ENCODE assay signal across 10 cellular contexts in the genomic region with DNA sequence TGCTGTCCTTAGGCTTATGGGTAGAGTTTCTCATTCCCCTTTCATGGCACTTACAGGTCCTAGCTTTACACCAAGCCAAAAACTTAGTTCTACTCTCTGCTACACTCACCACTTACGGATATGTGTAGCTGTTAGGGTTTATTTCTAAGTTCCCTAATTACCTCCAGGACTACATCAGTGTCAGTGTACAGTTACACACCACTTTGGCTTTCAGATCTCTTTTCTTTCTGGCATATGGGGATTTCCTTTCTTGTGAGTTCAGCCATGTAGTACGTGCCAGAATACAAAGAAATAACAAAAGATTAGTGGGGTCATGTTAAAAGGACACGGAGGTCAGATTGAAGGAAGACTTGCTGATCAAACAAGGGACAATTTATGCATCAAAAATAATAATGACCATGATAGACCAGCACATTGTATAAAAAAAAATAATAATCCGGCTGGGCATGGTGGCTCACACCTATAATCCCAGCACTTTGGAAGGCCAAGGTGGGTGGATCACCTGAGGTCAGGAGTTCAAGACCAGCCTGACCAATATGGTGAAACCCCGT. TPM values are rescaled to one million over a fixed set of nuclear protein-coding genes. Genes with fewer than 3 reads are reported as not detected.
DNase-seq lines count a peak whose midpoint lies in the region; ATAC-seq, FAIRE-seq and TF ChIP-seq lines count a peak whose summit lies in the region.
"Had no signal": no experiment of that assay in that cellular context is flagged by ENCODE, and none has a peak within 500 bp of the region (broad histone marks: within the 10 kb centered on the region; RNA-seq: fewer than 3 reads in every experiment).

No MANE protein-coding gene starts in this region.

- H3K27me3 Mint-ChIP-seq in dendritic cell treated with granulocyte-macrophage colony-stimulating factor and Interleukin-4, amounts not matched to agents 40 ng/mL and 50 ng/mL, for 4 days = no peaks in the 10 kb centered on the region
- H3K27me3 Mint-ChIP-seq: activated CD4-positive, alpha-beta memory T cell treated with anti-CD3 and anti-CD28 coated beads, Interleukin-2, amount 10 ng/mL, durations not matched to agents 7 days and 5 days had no signal

- peak; percentile 40 for ATAC-seq in GM21360 (IDR thresholded peaks at IDR 0.05; ENCODE audit: unreplicated experiment)
- peak; percentile 36 for ATAC-seq in HG03521 (IDR thresholded peaks at IDR 0.05; ENCODE audit: unreplicated experiment)
- ATAC-seq in sciatic nerve = no peak

- H3K4me1 Mint-ChIP-seq in dendritic cell treated with granulocyte-macrophage colony-stimulating factor and Interleukin-4, amounts not matched to agents 40 ng/mL and 50 ng/mL, for 4 days (ENCODE audit: low read depth) = peaks cover 51% of the 10 kb centered on the region

- peak overlapping the region; percentile 30 for H3K4me3 Mint-ChIP-seq in dendritic cell treated with granulocyte-macrophage colony-stimulating factor and Interleukin-4, amounts not matched to agents 40 ng/mL and 50 ng/mL, for 4 days
- H3K4me3 Mint-ChIP-seq: activated CD4-positive, alpha-beta memory T cell treated with anti-CD3 and anti-CD28 coated beads, Interleukin-2, amount 10 ng/mL, durations not matched to agents 7 days and 5 days had no signal

- H3K9me3 Mint-ChIP-seq in dendritic cell treated with granulocyte-macrophage colony-stimulating factor and Interleukin-4, amounts not matched to agents 40 ng/mL and 50 ng/mL, for 4 days = no peaks in the 10 kb centered on the region
- H3K9me3 Mint-ChIP-seq: activated CD4-positive, alpha-beta memory T cell treated with anti-CD3 and anti-CD28 coated beads, Interleukin-2, amount 10 ng/mL, durations not matched to agents 7 days and 5 days had no signal

- peak; percentile 93 for FAIRE-seq in GM12892 (lab: Jason Lieb, UNC)

- DNase-seq in GM12892 (ENCODE audit: insufficient read length) (no peak), NCI-H345 treated with DMSO at 0.1 percent for 48 hours (lab: John Stamatoyannopoulos, UW; ENCODE audit: unreplicated experiment) (no peak), LoVo (ENCODE audit: low spot score) (no peak), sciatic nerve (ENCODE audit: low spot score) (no peak)
- no peak for DNase-seq in activated CD4-positive, alpha-beta T cell treated with anti-CD3 and anti-CD28 coated beads, Interleukin-2, amount 50 U/mL, for 48 hours
- DNase-seq: activated CD4-positive, alpha-beta memory T cell treated with anti-CD3 and anti-CD28 coated beads, Interleukin-2, amount 10 ng/mL, durations not matched to agents 7 days and 5 days; trophoblast cell had no signal

- TF ChIP-seq POLR2A in GM12892 (IDR thresholded peaks at IDR 0.05; ENCODE audit: low read depth, low read length) = no peak

- H3K36me3 Mint-ChIP-seq in dendritic cell treated with granulocyte-macrophage colony-stimulating factor and Interleukin-4, amounts not matched to agents 40 ng/mL and 50 ng/mL, for 4 days (ENCODE audit: low read depth) = no peaks in the 10 kb centered on the region

- peak overlapping the region; percentile 91 for H3K27ac Mint-ChIP-seq in dendritic cell treated with granulocyte-macrophage colony-stimulating factor and Interleukin-4, amounts not matched to agents 40 ng/mL and 50 ng/mL, for 4 days
- H3K27ac Mint-ChIP-seq: activated CD4-positive, alpha-beta memory T cell treated with anti-CD3 and anti-CD28 coated beads, Interleukin-2, amount 10 ng/mL, durations not matched to agents 7 days and 5 days had no signal

- intact Hi-C loops in dendritic cell treated with granulocyte-macrophage colony-stimulating factor and Interleukin-4, amounts not matched to agents 40 ng/mL and 50 ng/mL, for 4 days (cut with micrococcal nuclease) = loop anchor here (5.0 kb wide), 1 partner anchor 40 kb away; no protein-coding TSS in a partner anchor
- intact Hi-C loops in sciatic nerve (cut with DNase I) = no loop called here

RNA-seq across cellular contexts. Expression of a gene that starts 41.8 kb away (rescaled TPM):
- 15.7 TPM for polyA plus RNA-seq in GM12892 (2012; ENCODE audit: missing spikeins)
- total RNA-seq in sciatic nerve = 14.2 TPM

RNA-seq across cellular contexts. Expression of a gene that starts 47.5 kb away (rescaled TPM):
- 461 TPM for polyA plus RNA-seq in GM12892 (2012; ENCODE audit: missing spikeins)
- total RNA-seq in sciatic nerve = 121 TPM

RNA-seq across cellular contexts. Expression of a gene that starts 51.3 kb away (rescaled TPM):
- polyA plus RNA-seq in GM12892 (2012; ENCODE audit: missing spikeins) = 86.3 TPM
- total RNA-seq in sciatic nerve = 29.7 TPM
